Comparison of ENCODE assay signal across 25 cellular contexts in the genomic region with DNA sequence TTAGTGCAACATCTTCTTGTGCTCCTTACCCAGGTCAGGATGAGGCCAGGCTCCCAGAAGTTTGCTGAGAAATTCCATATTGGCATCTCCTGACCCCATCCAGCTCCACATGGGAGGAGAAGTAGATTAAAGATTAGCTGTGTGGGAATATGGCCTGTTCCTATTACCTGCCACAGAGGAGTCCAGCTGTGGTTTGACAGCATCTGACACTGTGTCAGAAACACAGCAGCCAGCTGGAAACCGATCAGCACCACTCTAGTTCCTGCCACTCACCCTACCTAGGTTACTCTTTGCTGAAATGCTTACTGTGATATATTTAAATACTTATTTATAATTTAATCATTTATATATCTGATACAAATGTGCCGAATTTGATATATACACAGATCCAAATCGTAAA.
"Had no signal": no experiment of that assay in that cellular context is flagged by ENCODE, and none has a peak within 500 bp of the region (broad histone marks: within the 10 kb centered on the region; RNA-seq: fewer than 3 reads in every experiment).

No MANE protein-coding gene starts in this region.

- H3K4me3 ChIP-seq: colonic mucosa, coronary artery, dorsolateral prefrontal cortex, esophagus muscularis mucosa, esophagus squamous epithelium, gastrocnemius medialis, gastroesophageal sphincter, heart left ventricle, heart right ventricle had no signal

- H3K4me1 ChIP-seq: colonic mucosa, esophagus muscularis mucosa, esophagus squamous epithelium, foreskin keratinocyte, gastrocnemius medialis, gastroesophageal sphincter had no signal

- H3K27ac ChIP-seq: colonic mucosa, coronary artery, dorsolateral prefrontal cortex, epithelial cell of prostate, esophagus muscularis mucosa, esophagus squamous epithelium, foreskin keratinocyte, gastrocnemius medialis, gastroesophageal sphincter, heart left ventricle, heart right ventricle had no signal

- H3K27me3 ChIP-seq: colonic mucosa, dorsolateral prefrontal cortex, esophagus muscularis mucosa, esophagus squamous epithelium, foreskin keratinocyte, gastrocnemius medialis, gastroesophageal sphincter, heart left ventricle, heart right ventricle had no signal

- H3K4me3 Mint-ChIP-seq: dendritic cell treated with granulocyte-macrophage colony-stimulating factor and Interleukin-4, amounts not matched to agents 40 ng/mL and 50 ng/mL, for 4 days; effector memory CD8-positive, alpha-beta T cell; endodermal cell had no signal

- H3K36me3 ChIP-seq: colonic mucosa, esophagus muscularis mucosa, esophagus squamous epithelium, gastrocnemius medialis, gastroesophageal sphincter, heart left ventricle, heart right ventricle had no signal

- ATAC-seq: effector memory CD8-positive, alpha-beta T cell; esophagus mucosa; foreskin keratinocyte; gastroesophageal sphincter; heart left ventricle had no signal

- H3K9me3 ChIP-seq: colonic mucosa, esophagus muscularis mucosa, esophagus squamous epithelium, gastrocnemius medialis, gastroesophageal sphincter had no signal

- H3K27ac Mint-ChIP-seq: dendritic cell treated with granulocyte-macrophage colony-stimulating factor and Interleukin-4, amounts not matched to agents 40 ng/mL and 50 ng/mL, for 4 days; effector memory CD8-positive, alpha-beta T cell; endodermal cell had no signal

- DNase-seq: colonic mucosa; cortex of kidney; dermis blood vessel endothelial cell; dorsolateral prefrontal cortex; effector CD4-positive, alpha-beta T cell; effector CD8-positive, alpha-beta T cell; effector memory CD4-positive, alpha-beta T cell; effector memory CD8-positive, alpha-beta T cell; endodermal cell; erythroblast; esophagus squamous epithelium; foreskin fibroblast; foreskin keratinocyte; foreskin melanocyte; gastrocnemius medialis; glutamatergic neuron; head of caudate nucleus; heart left ventricle; heart right ventricle had no signal

- H3K27me3 Mint-ChIP-seq: dendritic cell treated with granulocyte-macrophage colony-stimulating factor and Interleukin-4, amounts not matched to agents 40 ng/mL and 50 ng/mL, for 4 days; effector memory CD8-positive, alpha-beta T cell had no signal
